In the genomic region with DNA sequence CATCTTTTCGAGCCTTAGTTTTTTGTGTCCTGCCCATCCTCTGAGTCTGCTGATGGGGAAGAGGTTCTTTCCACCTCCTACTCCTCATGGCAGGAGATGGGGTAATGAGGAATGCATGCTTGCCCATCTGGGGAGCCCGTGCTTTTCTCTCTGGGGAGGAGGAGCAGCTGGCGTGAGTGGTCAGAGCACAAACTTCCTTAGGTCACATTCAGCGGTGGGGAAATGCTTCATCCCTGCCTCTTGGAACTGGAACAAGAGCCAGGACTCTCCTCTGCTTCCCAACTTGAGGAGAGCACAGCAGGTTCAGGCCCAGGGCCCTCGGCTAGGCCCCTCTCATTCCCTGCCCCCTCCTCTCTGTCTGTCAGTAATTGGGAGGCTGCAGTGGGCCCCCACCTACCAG, we compare ENCODE assay signal across 2 cellular contexts.
TF ChIP-seq lines count a peak whose summit lies in the region.

No MANE protein-coding gene starts in this region.

TF ChIP-seq in SK-N-SH treated with all-trans-retinoic acid at 6 μM for 48 hours, 23 proteins besides CTCF, POLR2A, EP300 and RAD21 (continued from another document):
- TF ChIP-seq RARB (CRISPR knock-in tag; IDR thresholded peaks at IDR 0.05) = no peak
- TF ChIP-seq, protein P1, sequence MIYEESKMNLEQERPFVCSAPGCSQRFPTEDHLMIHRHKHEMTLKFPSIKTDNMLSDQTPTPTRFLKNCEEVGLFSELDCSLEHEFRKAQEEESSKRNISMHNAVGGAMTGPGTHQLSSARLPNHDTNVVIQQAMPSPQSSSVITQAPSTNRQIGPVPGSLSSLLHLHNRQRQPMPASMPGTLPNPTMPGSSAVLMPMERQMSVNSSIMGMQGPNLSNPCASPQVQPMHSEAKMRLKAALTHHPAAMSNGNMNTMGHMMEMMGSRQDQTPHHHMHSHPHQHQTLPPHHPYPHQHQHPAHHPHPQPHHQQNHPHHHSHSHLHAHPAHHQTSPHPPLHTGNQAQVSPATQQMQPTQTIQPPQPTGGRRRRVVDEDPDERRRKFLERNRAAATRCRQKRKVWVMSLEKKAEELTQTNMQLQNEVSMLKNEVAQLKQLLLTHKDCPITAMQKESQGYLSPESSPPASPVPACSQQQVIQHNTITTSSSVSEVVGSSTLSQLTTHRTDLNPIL (CRISPR knock-in tag; IDR thresholded peaks at IDR 0.05; ENCODE audit: low read depth) = no peak
- TF ChIP-seq, protein P2, sequence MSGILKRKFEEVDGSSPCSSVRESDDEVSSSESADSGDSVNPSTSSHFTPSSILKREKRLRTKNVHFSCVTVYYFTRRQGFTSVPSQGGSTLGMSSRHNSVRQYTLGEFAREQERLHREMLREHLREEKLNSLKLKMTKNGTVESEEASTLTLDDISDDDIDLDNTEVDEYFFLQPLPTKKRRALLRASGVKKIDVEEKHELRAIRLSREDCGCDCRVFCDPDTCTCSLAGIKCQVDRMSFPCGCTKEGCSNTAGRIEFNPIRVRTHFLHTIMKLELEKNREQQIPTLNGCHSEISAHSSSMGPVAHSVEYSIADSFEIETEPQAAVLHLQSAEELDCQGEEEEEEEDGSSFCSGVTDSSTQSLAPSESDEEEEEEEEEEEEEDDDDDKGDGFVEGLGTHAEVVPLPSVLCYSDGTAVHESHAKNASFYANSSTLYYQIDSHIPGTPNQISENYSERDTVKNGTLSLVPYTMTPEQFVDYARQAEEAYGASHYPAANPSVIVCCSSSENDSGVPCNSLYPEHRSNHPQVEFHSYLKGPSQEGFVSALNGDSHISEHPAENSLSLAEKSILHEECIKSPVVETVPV (CRISPR knock-in tag; IDR thresholded peaks at IDR 0.05) = no peak
- TF ChIP-seq, protein P3, sequence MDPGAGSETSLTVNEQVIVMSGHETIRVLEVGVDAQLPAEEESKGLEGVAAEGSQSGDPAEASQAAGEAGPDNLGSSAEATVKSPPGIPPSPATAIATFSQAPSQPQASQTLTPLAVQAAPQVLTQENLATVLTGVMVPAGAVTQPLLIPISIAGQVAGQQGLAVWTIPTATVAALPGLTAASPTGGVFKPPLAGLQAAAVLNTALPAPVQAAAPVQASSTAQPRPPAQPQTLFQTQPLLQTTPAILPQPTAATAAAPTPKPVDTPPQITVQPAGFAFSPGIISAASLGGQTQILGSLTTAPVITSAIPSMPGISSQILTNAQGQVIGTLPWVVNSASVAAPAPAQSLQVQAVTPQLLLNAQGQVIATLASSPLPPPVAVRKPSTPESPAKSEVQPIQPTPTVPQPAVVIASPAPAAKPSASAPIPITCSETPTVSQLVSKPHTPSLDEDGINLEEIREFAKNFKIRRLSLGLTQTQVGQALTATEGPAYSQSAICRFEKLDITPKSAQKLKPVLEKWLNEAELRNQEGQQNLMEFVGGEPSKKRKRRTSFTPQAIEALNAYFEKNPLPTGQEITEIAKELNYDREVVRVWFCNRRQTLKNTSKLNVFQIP (CRISPR knock-in tag; IDR thresholded peaks at IDR 0.05; ENCODE audit: borderline replicate concordance, low read depth) = no peak
- no peak for TF ChIP-seq ZNF8 (CRISPR knock-in tag; IDR thresholded peaks at IDR 0.05)
- TF ChIP-seq, protein P4, sequence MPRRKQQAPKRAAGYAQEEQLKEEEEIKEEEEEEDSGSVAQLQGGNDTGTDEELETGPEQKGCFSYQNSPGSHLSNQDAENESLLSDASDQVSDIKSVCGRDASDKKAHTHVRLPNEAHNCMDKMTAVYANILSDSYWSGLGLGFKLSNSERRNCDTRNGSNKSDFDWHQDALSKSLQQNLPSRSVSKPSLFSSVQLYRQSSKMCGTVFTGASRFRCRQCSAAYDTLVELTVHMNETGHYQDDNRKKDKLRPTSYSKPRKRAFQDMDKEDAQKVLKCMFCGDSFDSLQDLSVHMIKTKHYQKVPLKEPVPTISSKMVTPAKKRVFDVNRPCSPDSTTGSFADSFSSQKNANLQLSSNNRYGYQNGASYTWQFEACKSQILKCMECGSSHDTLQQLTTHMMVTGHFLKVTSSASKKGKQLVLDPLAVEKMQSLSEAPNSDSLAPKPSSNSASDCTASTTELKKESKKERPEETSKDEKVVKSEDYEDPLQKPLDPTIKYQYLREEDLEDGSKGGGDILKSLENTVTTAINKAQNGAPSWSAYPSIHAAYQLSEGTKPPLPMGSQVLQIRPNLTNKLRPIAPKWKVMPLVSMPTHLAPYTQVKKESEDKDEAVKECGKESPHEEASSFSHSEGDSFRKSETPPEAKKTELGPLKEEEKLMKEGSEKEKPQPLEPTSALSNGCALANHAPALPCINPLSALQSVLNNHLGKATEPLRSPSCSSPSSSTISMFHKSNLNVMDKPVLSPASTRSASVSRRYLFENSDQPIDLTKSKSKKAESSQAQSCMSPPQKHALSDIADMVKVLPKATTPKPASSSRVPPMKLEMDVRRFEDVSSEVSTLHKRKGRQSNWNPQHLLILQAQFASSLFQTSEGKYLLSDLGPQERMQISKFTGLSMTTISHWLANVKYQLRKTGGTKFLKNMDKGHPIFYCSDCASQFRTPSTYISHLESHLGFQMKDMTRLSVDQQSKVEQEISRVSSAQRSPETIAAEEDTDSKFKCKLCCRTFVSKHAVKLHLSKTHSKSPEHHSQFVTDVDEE (CRISPR knock-in tag; IDR thresholded peaks at IDR 0.05) = no peak
- TF ChIP-seq, protein P5, sequence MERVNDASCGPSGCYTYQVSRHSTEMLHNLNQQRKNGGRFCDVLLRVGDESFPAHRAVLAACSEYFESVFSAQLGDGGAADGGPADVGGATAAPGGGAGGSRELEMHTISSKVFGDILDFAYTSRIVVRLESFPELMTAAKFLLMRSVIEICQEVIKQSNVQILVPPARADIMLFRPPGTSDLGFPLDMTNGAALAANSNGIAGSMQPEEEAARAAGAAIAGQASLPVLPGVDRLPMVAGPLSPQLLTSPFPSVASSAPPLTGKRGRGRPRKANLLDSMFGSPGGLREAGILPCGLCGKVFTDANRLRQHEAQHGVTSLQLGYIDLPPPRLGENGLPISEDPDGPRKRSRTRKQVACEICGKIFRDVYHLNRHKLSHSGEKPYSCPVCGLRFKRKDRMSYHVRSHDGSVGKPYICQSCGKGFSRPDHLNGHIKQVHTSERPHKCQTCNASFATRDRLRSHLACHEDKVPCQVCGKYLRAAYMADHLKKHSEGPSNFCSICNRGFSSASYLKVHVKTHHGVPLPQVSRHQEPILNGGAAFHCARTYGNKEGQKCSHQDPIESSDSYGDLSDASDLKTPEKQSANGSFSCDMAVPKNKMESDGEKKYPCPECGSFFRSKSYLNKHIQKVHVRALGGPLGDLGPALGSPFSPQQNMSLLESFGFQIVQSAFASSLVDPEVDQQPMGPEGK (CRISPR knock-in tag; IDR thresholded peaks at IDR 0.05; ENCODE audit: borderline replicate concordance) = no peak
- no peak for TF ChIP-seq ZNF70 (CRISPR knock-in tag; IDR thresholded peaks at IDR 0.05)
- TF ChIP-seq ZFP3 (CRISPR knock-in tag; IDR thresholded peaks at IDR 0.05) = no peak
- TF ChIP-seq ZC3H10 (CRISPR knock-in tag; IDR thresholded peaks at IDR 0.05) = no peak
TF ChIP-seq in SK-N-SH treated with all-trans-retinoic acid at 6 μM for 48 hours: peak in this region for 0.

TF ChIP-seq in SK-N-SH, 30 proteins besides CTCF, POLR2A, EP300 and RAD21 (continued from another document):
- TF ChIP-seq, protein P6, sequence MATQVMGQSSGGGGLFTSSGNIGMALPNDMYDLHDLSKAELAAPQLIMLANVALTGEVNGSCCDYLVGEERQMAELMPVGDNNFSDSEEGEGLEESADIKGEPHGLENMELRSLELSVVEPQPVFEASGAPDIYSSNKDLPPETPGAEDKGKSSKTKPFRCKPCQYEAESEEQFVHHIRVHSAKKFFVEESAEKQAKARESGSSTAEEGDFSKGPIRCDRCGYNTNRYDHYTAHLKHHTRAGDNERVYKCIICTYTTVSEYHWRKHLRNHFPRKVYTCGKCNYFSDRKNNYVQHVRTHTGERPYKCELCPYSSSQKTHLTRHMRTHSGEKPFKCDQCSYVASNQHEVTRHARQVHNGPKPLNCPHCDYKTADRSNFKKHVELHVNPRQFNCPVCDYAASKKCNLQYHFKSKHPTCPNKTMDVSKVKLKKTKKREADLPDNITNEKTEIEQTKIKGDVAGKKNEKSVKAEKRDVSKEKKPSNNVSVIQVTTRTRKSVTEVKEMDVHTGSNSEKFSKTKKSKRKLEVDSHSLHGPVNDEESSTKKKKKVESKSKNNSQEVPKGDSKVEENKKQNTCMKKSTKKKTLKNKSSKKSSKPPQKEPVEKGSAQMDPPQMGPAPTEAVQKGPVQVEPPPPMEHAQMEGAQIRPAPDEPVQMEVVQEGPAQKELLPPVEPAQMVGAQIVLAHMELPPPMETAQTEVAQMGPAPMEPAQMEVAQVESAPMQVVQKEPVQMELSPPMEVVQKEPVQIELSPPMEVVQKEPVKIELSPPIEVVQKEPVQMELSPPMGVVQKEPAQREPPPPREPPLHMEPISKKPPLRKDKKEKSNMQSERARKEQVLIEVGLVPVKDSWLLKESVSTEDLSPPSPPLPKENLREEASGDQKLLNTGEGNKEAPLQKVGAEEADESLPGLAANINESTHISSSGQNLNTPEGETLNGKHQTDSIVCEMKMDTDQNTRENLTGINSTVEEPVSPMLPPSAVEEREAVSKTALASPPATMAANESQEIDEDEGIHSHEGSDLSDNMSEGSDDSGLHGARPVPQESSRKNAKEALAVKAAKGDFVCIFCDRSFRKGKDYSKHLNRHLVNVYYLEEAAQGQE (IDR thresholded peaks at IDR 0.05; ENCODE audit: low read depth, low read length) = no peak
- TF ChIP-seq SMC3 (IDR thresholded peaks at IDR 0.05; ENCODE audit: low read depth, low read length) = no peak
- TF ChIP-seq, protein P7, sequence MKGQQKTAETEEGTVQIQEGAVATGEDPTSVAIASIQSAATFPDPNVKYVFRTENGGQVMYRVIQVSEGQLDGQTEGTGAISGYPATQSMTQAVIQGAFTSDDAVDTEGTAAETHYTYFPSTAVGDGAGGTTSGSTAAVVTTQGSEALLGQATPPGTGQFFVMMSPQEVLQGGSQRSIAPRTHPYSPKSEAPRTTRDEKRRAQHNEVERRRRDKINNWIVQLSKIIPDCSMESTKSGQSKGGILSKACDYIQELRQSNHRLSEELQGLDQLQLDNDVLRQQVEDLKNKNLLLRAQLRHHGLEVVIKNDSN (IDR thresholded peaks at IDR 0.05; ENCODE audit: borderline replicate concordance, low read depth) = no peak
- no peak for TF ChIP-seq RFX5 (IDR thresholded peaks at IDR 0.05; ENCODE audit: low read length)
- TF ChIP-seq RXRA (IDR thresholded peaks at IDR 0.05; ENCODE audit: borderline replicate concordance, low read depth) = no peak
- no peak for TF ChIP-seq GABPA (IDR thresholded peaks at IDR 0.05; ENCODE audit: low read depth)
- TF ChIP-seq, protein P8, sequence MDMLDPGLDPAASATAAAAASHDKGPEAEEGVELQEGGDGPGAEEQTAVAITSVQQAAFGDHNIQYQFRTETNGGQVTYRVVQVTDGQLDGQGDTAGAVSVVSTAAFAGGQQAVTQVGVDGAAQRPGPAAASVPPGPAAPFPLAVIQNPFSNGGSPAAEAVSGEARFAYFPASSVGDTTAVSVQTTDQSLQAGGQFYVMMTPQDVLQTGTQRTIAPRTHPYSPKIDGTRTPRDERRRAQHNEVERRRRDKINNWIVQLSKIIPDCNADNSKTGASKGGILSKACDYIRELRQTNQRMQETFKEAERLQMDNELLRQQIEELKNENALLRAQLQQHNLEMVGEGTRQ (IDR thresholded peaks at IDR 0.05; ENCODE audit: borderline replicate concordance, low read depth, low read length) = no peak
- TF ChIP-seq, protein P9, sequence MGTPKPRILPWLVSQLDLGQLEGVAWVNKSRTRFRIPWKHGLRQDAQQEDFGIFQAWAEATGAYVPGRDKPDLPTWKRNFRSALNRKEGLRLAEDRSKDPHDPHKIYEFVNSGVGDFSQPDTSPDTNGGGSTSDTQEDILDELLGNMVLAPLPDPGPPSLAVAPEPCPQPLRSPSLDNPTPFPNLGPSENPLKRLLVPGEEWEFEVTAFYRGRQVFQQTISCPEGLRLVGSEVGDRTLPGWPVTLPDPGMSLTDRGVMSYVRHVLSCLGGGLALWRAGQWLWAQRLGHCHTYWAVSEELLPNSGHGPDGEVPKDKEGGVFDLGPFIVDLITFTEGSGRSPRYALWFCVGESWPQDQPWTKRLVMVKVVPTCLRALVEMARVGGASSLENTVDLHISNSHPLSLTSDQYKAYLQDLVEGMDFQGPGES (IDR thresholded peaks at IDR 0.05; ENCODE audit: low read depth, low read length) = no peak
- no peak for TF ChIP-seq MEF2A (IDR thresholded peaks at IDR 0.05; ENCODE audit: borderline replicate concordance, low read depth)
- no peak for TF ChIP-seq TEAD4 (IDR thresholded peaks at IDR 0.05; ENCODE audit: borderline replicate concordance, insufficient read depth)
- no peak for TF ChIP-seq TAF1 (IDR thresholded peaks at IDR 0.05; ENCODE audit: borderline replicate concordance, low read depth, low read length)
- TF ChIP-seq MXI1 (IDR thresholded peaks at IDR 0.05; ENCODE audit: low read depth, low read length) = no peak
- TF ChIP-seq TCF12 (IDR thresholded peaks at IDR 0.05) = no peak
- no peak for TF ChIP-seq GATA2 (CRISPR knock-in tag; IDR thresholded peaks at IDR 0.05)
- no peak for TF ChIP-seq NFIC (IDR thresholded peaks at IDR 0.05; ENCODE audit: borderline replicate concordance)
- no peak for TF ChIP-seq NRF1 (IDR thresholded peaks at IDR 0.05; ENCODE audit: low read depth, low read length)
- TF ChIP-seq EZH2phosphoT487 (IDR thresholded peaks at IDR 0.05; ENCODE audit: borderline replicate concordance, low read depth) = no peak
